In the genomic region with DNA sequence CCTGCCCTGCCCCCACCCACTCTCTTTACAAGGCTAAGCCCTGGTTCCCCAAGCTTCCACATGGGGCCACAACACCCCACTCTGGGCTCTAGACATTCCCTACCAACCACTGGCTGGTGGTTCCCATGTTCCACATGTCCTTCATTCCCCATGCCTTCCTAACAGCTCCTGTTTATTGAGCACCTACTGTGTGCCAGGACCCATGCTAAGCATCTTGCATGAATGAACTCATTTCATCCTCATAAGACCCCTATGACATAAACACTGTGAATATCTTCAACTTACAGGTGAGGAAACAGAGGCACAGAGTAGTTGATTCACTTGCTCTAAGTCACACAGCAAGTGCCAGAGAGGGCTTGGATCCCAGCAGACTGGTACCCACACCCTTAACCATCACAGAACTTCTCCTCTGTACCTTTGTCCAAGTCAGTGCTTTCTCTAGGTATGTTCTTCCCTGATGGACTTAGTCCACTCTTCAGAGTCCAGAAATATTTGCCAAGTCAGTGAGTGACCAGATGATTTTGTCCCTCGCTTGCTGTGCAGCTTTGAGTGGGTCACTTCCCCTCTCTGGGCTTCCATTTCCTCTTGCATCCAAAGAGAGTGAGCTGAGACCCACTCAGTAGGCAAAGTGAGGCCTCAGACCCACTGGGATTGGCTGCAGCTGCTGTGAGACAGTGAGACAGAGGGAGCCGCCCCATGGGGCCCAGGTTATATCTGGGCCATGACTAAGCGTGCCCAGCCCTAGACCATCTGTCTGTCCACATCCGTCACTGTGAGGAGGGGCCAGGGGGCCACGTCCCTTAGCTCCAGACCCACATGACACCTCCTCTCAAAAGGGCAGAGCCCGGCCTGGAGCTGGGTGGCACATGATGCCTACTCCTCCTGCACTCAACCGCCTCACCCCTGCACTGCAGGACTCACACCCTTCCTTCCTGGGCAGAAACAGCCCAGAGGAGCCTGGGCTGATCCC, we compare ENCODE assay signal across 8 cellular contexts.
A peak's percentile ranks its signal among the peaks of the same experiment; 100 is the strongest.
DNase-seq lines count a peak whose midpoint lies in the region; ATAC-seq, FAIRE-seq and TF ChIP-seq lines count a peak whose summit lies in the region.

No MANE protein-coding gene starts in this region.

- H3K27ac ChIP-seq in K562 (ENCODE audit: extremely low read depth, low read depth, low read length) (peak overlapping the region; percentile 89), right lobe of liver (no peak overlapping the region)

- H3K79me2 ChIP-seq in K562 (ENCODE audit: control insufficient read depth, insufficient read depth, low read length): no peaks in the 10 kb centered on the region

- POLR2A ChIA-PET in K562 (lab: Yijun Ruan, JAX): no interaction called here

- CTCF ChIA-PET in K562 (lab: Yijun Ruan, JAX; ENCODE audit: low intra/inter-chr PET ratio): no interaction called here

- in situ Hi-C loops in K562 (cut with MboI): no loop called here

- no peak for TF ChIP-seq RAD21 in K562 (CRISPR knock-in tag; conservative IDR thresholded peaks at IDR 0.05 in 1 of 2, IDR thresholded peaks at IDR 0.05 in 1 of 2)

- peak; percentile 93 for ATAC-seq in K562
- peak in 3 of 4 donors; percentile 9 to 39 (median 23) for ATAC-seq in right lobe of liver
- no peak for ATAC-seq in HG03139 (IDR thresholded peaks at IDR 0.05; ENCODE audit: unreplicated experiment)

- H4K20me1 ChIP-seq in K562 (replicated peaks; ENCODE audit: control insufficient read depth, insufficient read depth, low read length): no peaks in the 10 kb centered on the region

- no TSS peak for BruUV-seq in K562 (replicated peaks; lab: Mats Ljungman, UMichigan)

- WGBS in K562 (ENCODE audit: insufficient coverage, low coverage, missing lambda C conversion rate): 7% methylated on average over 7 of the region's 7 CpGs
- WGBS in right lobe of liver (ENCODE audit: insufficient coverage, low coverage, low lambda C conversion rate, missing lambda C conversion rate): 28% methylated on average over 2 of the region's 7 CpGs

- intact Hi-C loops in K562 (cut with micrococcal nuclease): loop anchor here (5.0 kb wide), 1 partner anchor 48 kb away; no protein-coding TSS in a partner anchor
- intact Hi-C loops in right lobe of liver (cut with DNase I): no loop called here

- H3K4me2 ChIP-seq in K562 (ENCODE audit: insufficient read depth, low read length): peak overlapping the region; percentile 74

- FAIRE-seq in K562 (lab: Jason Lieb, UNC): peak; percentile 96

- H3K9me3 ChIP-seq in MG63 (peaks cover 4% of the 10 kb centered on the region; the same call in 1 of the 2 replicates), K562 (replicated peaks; ENCODE audit: control insufficient read depth, insufficient read depth, low read depth, low read length) (peaks cover 3% of the 10 kb centered on the region; the same call in 1 of the 2 replicates), right lobe of liver (no peaks in the 10 kb centered on the region)

- peak overlapping the region; percentile 52 to 59; a peak in 3 of 4 replicates for H3K9ac ChIP-seq in K562 (ENCODE audit: insufficient read depth in 1 of 2, low read depth in 2 of 2, low read length in 2 of 2)

- no peaks in the 10 kb centered on the region for H3K9me1 ChIP-seq in K562 (ENCODE audit: control insufficient read depth, insufficient read depth, low read length)

- H3K4me1 ChIP-seq in K562 (replicated peaks in 1 of 2; ENCODE audit: control insufficient read depth in 2 of 2, insufficient read depth in 2 of 2, low read length in 2 of 2) (peaks cover 30 to 41% of the 10 kb centered on the region in 2 experiments), right lobe of liver (no peaks in the 10 kb centered on the region)

- DNase-seq in AG20443 (ENCODE audit: low spot score): peak; percentile 86
- DNase-seq in MG63: peak; percentile 89
- peak; percentile 78 to 88 (median 82) for DNase-seq in K562 (ENCODE audit: extremely low read depth in 1 of 4, low spot score in 3 of 4)
- DNase-seq in right lobe of liver: no peak
- DNase-seq in ureter (ENCODE audit: low spot score): no peak
- DNase-seq in H7: no peak
- no peak for DNase-seq in activated effector memory CD4-positive, alpha-beta T cell treated with anti-CD3 and anti-CD28 coated beads, Interleukin-2, amount 50 U/mL, for 16 hours

- no peak overlapping the region for H3K4me3 ChIP-seq in MG63
- H3K4me3 ChIP-seq in K562: no peak overlapping the region
- no peak overlapping the region for H3K4me3 ChIP-seq in right lobe of liver
- H3K4me3 ChIP-seq in H7 (ENCODE audit: insufficient read depth, low read depth, low read length): no peak overlapping the region

- H3K36me3 ChIP-seq in MG63 (no peaks in the 10 kb centered on the region), K562 (ENCODE audit: control insufficient read depth, insufficient read depth, low read length) (no peaks in the 10 kb centered on the region), right lobe of liver (no peaks in the 10 kb centered on the region), H7 (replicated peaks; ENCODE audit: control insufficient read depth, insufficient read depth, low read length) (no peaks in the 10 kb centered on the region)

- peak; percentile 45 for TF ChIP-seq EP300 in K562 (IDR thresholded peaks at IDR 0.05; ENCODE audit: low read length)

- H2AFZ ChIP-seq in K562 (ENCODE audit: low read depth, low read length): peak overlapping the region; percentile 78

- TF ChIP-seq CTCF in K562 (IDR thresholded peaks at IDR 0.05 in 2 of 3, conservative IDR thresholded peaks at IDR 0.05 in 1 of 3; ENCODE audit: insufficient read depth in 2 of 3, low read depth in 1 of 3, low read length in 3 of 3) (no peak), right lobe of liver (IDR thresholded peaks at IDR 0.05) (no peak)

- H3K27me3 ChIP-seq in MG63: no peaks in the 10 kb centered on the region
- no peaks in the 10 kb centered on the region for H3K27me3 ChIP-seq in K562 (ENCODE audit: control insufficient read depth in 2 of 2, insufficient read depth in 2 of 2, low read length in 2 of 2)
- no peaks in the 10 kb centered on the region for H3K27me3 ChIP-seq in right lobe of liver
- H3K27me3 ChIP-seq in H7 (ENCODE audit: control insufficient read depth, insufficient read depth, low read length): no peaks in the 10 kb centered on the region

- TF ChIP-seq POLR2A in K562 (conservative IDR thresholded peaks at IDR 0.05) (no peak; the same call in 1 of the 2 replicates), right lobe of liver (IDR thresholded peaks at IDR 0.05) (no peak)

TF ChIP-seq in K562, 482 proteins besides CTCF, POLR2A, EP300 and RAD21 (continues in another document):
- TF ChIP-seq MAZ (CRISPR knock-in tag; conservative IDR thresholded peaks at IDR 0.05 in 1 of 2, IDR thresholded peaks at IDR 0.05 in 1 of 2) (0 out of 4 replicates have a peak, but pooled peaks have one; percentile 19 to 28), MEIS2 (IDR thresholded peaks at IDR 0.05; ENCODE audit: partially characterized antibody) (peak; percentile 74), NRF1 (conservative IDR thresholded peaks at IDR 0.05 in 1 of 2, IDR thresholded peaks at IDR 0.05 in 1 of 2) (peak; percentile 11 to 20; a peak in 1 of 4 replicates), LEF1 (IDR thresholded peaks at IDR 0.05) (peak; percentile 30; the same call in 1 of the 2 replicates), C11orf30 (IDR thresholded peaks at IDR 0.05; ENCODE audit: low read depth) (peak; percentile 72)
- TF ChIP-seq, protein P1, sequence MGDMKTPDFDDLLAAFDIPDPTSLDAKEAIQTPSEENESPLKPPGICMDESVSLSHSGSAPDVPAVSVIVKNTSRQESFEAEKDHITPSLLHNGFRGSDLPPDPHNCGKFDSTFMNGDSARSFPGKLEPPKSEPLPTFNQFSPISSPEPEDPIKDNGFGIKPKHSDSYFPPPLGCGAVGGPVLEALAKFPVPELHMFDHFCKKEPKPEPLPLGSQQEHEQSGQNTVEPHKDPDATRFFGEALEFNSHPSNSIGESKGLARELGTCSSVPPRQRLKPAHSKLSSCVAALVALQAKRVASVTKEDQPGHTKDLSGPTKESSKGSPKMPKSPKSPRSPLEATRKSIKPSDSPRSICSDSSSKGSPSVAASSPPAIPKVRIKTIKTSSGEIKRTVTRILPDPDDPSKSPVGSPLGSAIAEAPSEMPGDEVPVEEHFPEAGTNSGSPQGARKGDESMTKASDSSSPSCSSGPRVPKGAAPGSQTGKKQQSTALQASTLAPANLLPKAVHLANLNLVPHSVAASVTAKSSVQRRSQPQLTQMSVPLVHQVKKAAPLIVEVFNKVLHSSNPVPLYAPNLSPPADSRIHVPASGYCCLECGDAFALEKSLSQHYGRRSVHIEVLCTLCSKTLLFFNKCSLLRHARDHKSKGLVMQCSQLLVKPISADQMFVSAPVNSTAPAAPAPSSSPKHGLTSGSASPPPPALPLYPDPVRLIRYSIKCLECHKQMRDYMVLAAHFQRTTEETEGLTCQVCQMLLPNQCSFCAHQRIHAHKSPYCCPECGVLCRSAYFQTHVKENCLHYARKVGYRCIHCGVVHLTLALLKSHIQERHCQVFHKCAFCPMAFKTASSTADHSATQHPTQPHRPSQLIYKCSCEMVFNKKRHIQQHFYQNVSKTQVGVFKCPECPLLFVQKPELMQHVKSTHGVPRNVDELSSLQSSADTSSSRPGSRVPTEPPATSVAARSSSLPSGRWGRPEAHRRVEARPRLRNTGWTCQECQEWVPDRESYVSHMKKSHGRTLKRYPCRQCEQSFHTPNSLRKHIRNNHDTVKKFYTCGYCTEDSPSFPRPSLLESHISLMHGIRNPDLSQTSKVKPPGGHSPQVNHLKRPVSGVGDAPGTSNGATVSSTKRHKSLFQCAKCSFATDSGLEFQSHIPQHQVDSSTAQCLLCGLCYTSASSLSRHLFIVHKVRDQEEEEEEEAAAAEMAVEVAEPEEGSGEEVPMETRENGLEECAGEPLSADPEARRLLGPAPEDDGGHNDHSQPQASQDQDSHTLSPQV (IDR thresholded peaks at IDR 0.05): peak; percentile 79; the same call in 1 of the 2 replicates

Comparison
In these comparisons a context has a peak if more than half of its experiments do, and no peak if none do; other contexts are left out.
1. DNase-seq: peak in AG20443 (single experiment), MG63 (single experiment) and K562 (4 of 4); none in right lobe of liver (0 of 3), ureter (single experiment), H7 (single experiment) and activated effector memory CD4-positive, alpha-beta T cell treated with anti-CD3 and anti-CD28 coated beads, Interleukin-2, amount 50 U/mL, for 16 hours (single experiment).